Comparison of ENCODE assay signal across 8 cellular contexts in genomic region chr11:65390099-65390941, GRCh38. TPM values are rescaled to one million over a fixed set of nuclear protein-coding genes. Genes with fewer than 3 reads are reported as not detected.
DNase-seq lines count a peak whose midpoint lies in the region; ATAC-seq and TF ChIP-seq lines count a peak whose summit lies in the region.

No MANE protein-coding gene starts in this region.

- peaks cover 56 to 65% (median 60%) of the 10 kb centered on the region in 3 donors for H3K4me1 ChIP-seq in esophagus squamous epithelium
- H3K4me1 ChIP-seq in gastrocnemius medialis = peaks cover 37 to 39% of the 10 kb centered on the region in 2 donors
- H3K4me1 ChIP-seq in HAP-1 = peaks cover 8% of the 10 kb centered on the region

- 0 out of 3 replicates have a peak, but pooled peaks have one; percentile 2 for ATAC-seq in SK-N-SH treated with all-trans-retinoic acid at 6 μM for 48 hours
- ATAC-seq in gastrocnemius medialis = no peak
- ATAC-seq in GM19395 (IDR thresholded peaks at IDR 0.05; ENCODE audit: unreplicated experiment) = no peak

- H3K27me3 ChIP-seq in esophagus squamous epithelium = no peaks in the 10 kb centered on the region
- H3K27me3 ChIP-seq in gastrocnemius medialis = no peaks in the 10 kb centered on the region
- no peaks in the 10 kb centered on the region for H3K27me3 ChIP-seq in HAP-1 (ENCODE audit: low read depth)

- in situ Hi-C loops in gastrocnemius medialis (cut with MboI; ENCODE audit: low sequenced_read_pairs in 4 of 4) (no loop called here), HAP-1 (cut with MboI; ENCODE audit: low sequenced_read_pairs) (no loop called here)

- intact Hi-C loops in esophagus squamous epithelium (cut with DNase I) = no loop called here
- intact Hi-C loops in gastrocnemius medialis (cut with DNase I; ENCODE audit: low total_unique reads) = no loop called here

- TF ChIP-seq CTCF in esophagus squamous epithelium (IDR thresholded peaks at IDR 0.05) (no peak), gastrocnemius medialis (IDR thresholded peaks at IDR 0.05 in 4 of 5, conservative IDR thresholded peaks at IDR 0.05 in 1 of 5) (no peak)

- peaks cover 12 to 63% (median 16%) of the 10 kb centered on the region in 3 donors for H3K36me3 ChIP-seq in esophagus squamous epithelium
- peaks cover 0 to 25% of the 10 kb centered on the region in 2 donors for H3K36me3 ChIP-seq in gastrocnemius medialis
- H3K36me3 ChIP-seq in HAP-1 (replicated peaks) = peaks cover 11% of the 10 kb centered on the region; the same call in 1 of the 2 replicates

- TF ChIP-seq POLR2A in esophagus squamous epithelium (IDR thresholded peaks at IDR 0.05) (no peak), gastrocnemius medialis (IDR thresholded peaks at IDR 0.05) (no peak)

- WGBS in esophagus squamous epithelium, 2 donors = 35 to 52% methylated on average over 5 to 15 of the region's 21 CpGs

- peak overlapping the region in 3 of 4 donors; percentile 20 to 91 (median 29) for H3K4me3 ChIP-seq in esophagus squamous epithelium
- H3K4me3 ChIP-seq in gastrocnemius medialis = peak overlapping the region in 2 of 4 donors; percentile 15 to 38
- no peak overlapping the region for H3K4me3 ChIP-seq in HAP-1

- peak overlapping the region; percentile 16 to 99 (median 74) for H3K27ac ChIP-seq in esophagus squamous epithelium
- peak overlapping the region; percentile 38 to 100 (median 82) for H3K27ac ChIP-seq in gastrocnemius medialis

- no peaks in the 10 kb centered on the region for H3K9me3 ChIP-seq in esophagus squamous epithelium
- H3K9me3 ChIP-seq in gastrocnemius medialis = no peaks in the 10 kb centered on the region
- H3K9me3 ChIP-seq in HAP-1 = no peaks in the 10 kb centered on the region

- DNase-seq in ELR (ENCODE audit: low read depth) (peak; percentile 36), esophagus squamous epithelium (lab: John Stamatoyannopoulos, UW) (no peak), gastrocnemius medialis (no peak), amniotic stem cell (lab: John Stamatoyannopoulos, UW) (no peak), NCI-H1930 (lab: John Stamatoyannopoulos, UW) (no peak), HAP-1 (ENCODE audit: low spot score in 2 of 2) (no peak)

TF ChIP-seq in SK-N-SH treated with all-trans-retinoic acid at 6 μM for 48 hours, 23 proteins besides CTCF, POLR2A, EP300 and RAD21:
- TF ChIP-seq TOX (CRISPR knock-in tag; IDR thresholded peaks at IDR 0.05; ENCODE audit: borderline replicate concordance) = no peak

RNA-seq across cellular contexts. Expression of gene FRMD8, which starts 3.9 kb away (rescaled TPM):
- total RNA-seq in esophagus squamous epithelium = 10 to 100 TPM; 44.1 to 88.7 (median 81.0) TPM
- 10 to 100 TPM; 11.5 to 51.7 (median 20.1) TPM for total RNA-seq in gastrocnemius medialis

RNA-seq across cellular contexts. Expression of gene SLC25A45, which starts 7.9 kb away (rescaled TPM):
- total RNA-seq in esophagus squamous epithelium (1 to 10 TPM; 1.9 to 7.7 (median 4.0) TPM), gastrocnemius medialis (10 to 100 TPM in 1 of 4 donors, 1 to 10 TPM in 3; 2.6 to 12.4 (median 5.6) TPM)

RNA-seq across cellular contexts. Expression of gene NEAT1, which starts 32.3 kb away (rescaled TPM):
- total RNA-seq in esophagus squamous epithelium (100 to 1,000 TPM in 3 of 4 donors, 10 to 100 TPM in 1; 30.6 to 705 (median 357) TPM), gastrocnemius medialis (100 to 1,000 TPM in 1 of 4 donors, 10 to 100 TPM in 3; 24.1 to 472 (median 32.8) TPM)

RNA-seq across cellular contexts. Expression of gene TIGD3, which starts 35.8 kb away (rescaled TPM):
- 1 to 10 TPM in 1 of 4 donors, under 1 TPM in 3; 0.13 to 1.3 (median 0.56) TPM for total RNA-seq in esophagus squamous epithelium
- total RNA-seq in gastrocnemius medialis = under 1 TPM; 0.16 to 0.71 (median 0.48) TPM

RNA-seq across cellular contexts. Expression of gene DPF2, which starts 56.7 kb away (rescaled TPM):
- total RNA-seq in esophagus squamous epithelium (10 to 100 TPM; 18.7 to 35.3 (median 23.8) TPM), gastrocnemius medialis (10 to 100 TPM; 22.4 to 46.4 (median 36.1) TPM)
